1 cellular context compared by ENCODE assay signal in the genomic region with DNA sequence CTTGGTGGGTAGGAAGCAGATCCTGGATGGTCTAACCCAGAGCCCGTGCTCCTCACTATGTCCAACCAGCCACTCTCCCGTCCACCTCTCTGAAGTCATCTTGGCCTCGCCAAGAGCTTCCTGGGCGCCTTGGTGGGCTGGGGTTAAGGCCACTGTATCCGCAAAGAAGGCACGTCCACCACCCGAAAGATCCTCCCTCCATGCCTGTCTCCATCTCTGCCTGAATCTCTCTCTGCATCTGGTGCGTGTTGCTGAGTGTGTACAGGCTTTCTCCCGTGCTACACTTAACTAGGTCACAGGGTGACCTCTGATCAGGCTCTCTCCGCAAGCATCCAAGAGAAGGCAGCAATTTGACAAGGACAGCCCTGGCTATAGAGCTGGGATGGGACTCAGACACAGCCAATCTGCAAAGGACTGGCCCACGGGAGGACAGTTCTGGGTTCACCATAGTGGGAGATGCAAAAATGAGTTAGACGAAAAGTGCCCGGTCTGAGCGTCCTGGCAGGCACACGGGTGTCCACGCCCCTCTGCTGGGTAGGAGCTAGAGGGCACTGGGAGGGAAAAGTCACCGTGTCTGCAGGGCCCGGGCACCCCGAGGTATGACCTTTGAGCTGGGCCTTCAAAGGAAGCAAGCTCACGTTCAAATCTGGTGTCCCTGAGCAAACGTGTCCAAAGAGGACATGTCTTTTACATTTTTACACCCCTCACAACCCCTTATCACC.
TF ChIP-seq lines count a peak whose summit lies in the region.

No MANE protein-coding gene starts in this region.

TF ChIP-seq in HepG2, 621 proteins besides CTCF, POLR2A, EP300 and RAD21 (continued from another document and continues in another):
- TF ChIP-seq, protein P1, sequence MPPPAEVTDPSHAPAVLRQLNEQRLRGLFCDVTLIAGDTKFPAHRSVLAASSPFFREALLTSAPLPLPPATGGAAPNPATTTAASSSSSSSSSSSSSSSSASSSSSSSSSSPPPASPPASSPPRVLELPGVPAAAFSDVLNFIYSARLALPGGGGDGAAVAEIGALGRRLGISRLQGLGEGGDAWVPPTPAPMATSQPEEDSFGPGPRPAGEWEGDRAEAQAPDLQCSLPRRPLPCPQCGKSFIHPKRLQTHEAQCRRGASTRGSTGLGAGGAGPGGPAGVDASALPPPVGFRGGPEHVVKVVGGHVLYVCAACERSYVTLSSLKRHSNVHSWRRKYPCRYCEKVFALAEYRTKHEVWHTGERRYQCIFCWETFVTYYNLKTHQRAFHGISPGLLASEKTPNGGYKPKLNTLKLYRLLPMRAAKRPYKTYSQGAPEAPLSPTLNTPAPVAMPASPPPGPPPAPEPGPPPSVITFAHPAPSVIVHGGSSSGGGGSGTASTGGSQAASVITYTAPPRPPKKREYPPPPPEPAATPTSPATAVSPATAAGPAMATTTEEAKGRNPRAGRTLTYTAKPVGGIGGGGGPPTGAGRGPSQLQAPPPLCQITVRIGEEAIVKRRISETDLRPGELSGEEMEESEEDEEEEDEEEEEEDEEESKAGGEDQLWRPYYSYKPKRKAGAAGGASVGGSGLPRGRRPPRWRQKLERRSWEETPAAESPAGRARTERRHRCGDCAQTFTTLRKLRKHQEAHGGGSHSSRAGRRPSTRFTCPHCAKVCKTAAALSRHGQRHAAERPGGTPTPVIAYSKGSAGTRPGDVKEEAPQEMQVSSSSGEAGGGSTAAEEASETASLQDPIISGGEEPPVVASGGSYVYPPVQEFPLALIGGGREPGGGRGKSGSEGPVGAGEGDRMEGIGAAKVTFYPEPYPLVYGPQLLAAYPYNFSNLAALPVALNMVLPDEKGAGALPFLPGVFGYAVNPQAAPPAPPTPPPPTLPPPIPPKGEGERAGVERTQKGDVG (CRISPR knock-in tag; IDR thresholded peaks at IDR 0.05; ENCODE audit: borderline replicate concordance): no peak
- TF ChIP-seq SALL1 (CRISPR knock-in tag; IDR thresholded peaks at IDR 0.05) (peak; percentile 27; the same call in 1 of the 2 replicates), SALL2 (CRISPR knock-in tag; IDR thresholded peaks at IDR 0.05) (0 out of 2 replicates have a peak, but pooled peaks have one; percentile 33), PHF8 (CRISPR knock-in tag; IDR thresholded peaks at IDR 0.05) (peak; percentile 11; the same call in 1 of the 2 replicates), LCORL (IDR thresholded peaks at IDR 0.05) (no peak), LCORL (CRISPR knock-in tag; IDR thresholded peaks at IDR 0.05) (0 out of 2 replicates have a peak, but pooled peaks have one; percentile 32), ERF (CRISPR knock-in tag; IDR thresholded peaks at IDR 0.05) (no peak), BORCS8-MEF2B (CRISPR knock-in tag; IDR thresholded peaks at IDR 0.05) (peak; percentile 30; the same call in 1 of the 2 replicates), ZFX (CRISPR knock-in tag; IDR thresholded peaks at IDR 0.05; ENCODE audit: low read depth) (0 out of 2 replicates have a peak, but pooled peaks have one; percentile 35), GABPB1 (CRISPR knock-in tag; IDR thresholded peaks at IDR 0.05) (0 out of 2 replicates have a peak, but pooled peaks have one; percentile 8), TARDBP (CRISPR knock-in tag; IDR thresholded peaks at IDR 0.05) (0 out of 2 replicates have a peak, but pooled peaks have one; percentile 23), ZNF629 (CRISPR knock-in tag; conservative IDR thresholded peaks at IDR 0.05) (peak; percentile 50), ZNF263 (CRISPR knock-in tag; IDR thresholded peaks at IDR 0.05) (peak; percentile 29; the same call in 1 of the 2 replicates), ZNF335 (CRISPR knock-in tag; IDR thresholded peaks at IDR 0.05) (peak; percentile 54; the same call in 1 of the 2 replicates)
- TF ChIP-seq, protein P2, sequence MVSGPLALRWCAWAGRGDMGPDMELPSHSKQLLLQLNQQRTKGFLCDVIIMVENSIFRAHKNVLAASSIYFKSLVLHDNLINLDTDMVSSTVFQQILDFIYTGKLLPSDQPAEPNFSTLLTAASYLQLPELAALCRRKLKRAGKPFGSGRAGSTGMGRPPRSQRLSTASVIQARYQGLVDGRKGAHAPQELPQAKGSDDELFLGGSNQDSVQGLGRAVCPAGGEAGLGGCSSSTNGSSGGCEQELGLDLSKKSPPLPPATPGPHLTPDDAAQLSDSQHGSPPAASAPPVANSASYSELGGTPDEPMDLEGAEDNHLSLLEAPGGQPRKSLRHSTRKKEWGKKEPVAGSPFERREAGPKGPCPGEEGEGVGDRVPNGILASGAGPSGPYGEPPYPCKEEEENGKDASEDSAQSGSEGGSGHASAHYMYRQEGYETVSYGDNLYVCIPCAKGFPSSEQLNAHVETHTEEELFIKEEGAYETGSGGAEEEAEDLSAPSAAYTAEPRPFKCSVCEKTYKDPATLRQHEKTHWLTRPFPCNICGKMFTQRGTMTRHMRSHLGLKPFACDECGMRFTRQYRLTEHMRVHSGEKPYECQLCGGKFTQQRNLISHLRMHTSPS (CRISPR knock-in tag; IDR thresholded peaks at IDR 0.05; ENCODE audit: low read depth): peak; percentile 89
- TF ChIP-seq, protein P3, sequence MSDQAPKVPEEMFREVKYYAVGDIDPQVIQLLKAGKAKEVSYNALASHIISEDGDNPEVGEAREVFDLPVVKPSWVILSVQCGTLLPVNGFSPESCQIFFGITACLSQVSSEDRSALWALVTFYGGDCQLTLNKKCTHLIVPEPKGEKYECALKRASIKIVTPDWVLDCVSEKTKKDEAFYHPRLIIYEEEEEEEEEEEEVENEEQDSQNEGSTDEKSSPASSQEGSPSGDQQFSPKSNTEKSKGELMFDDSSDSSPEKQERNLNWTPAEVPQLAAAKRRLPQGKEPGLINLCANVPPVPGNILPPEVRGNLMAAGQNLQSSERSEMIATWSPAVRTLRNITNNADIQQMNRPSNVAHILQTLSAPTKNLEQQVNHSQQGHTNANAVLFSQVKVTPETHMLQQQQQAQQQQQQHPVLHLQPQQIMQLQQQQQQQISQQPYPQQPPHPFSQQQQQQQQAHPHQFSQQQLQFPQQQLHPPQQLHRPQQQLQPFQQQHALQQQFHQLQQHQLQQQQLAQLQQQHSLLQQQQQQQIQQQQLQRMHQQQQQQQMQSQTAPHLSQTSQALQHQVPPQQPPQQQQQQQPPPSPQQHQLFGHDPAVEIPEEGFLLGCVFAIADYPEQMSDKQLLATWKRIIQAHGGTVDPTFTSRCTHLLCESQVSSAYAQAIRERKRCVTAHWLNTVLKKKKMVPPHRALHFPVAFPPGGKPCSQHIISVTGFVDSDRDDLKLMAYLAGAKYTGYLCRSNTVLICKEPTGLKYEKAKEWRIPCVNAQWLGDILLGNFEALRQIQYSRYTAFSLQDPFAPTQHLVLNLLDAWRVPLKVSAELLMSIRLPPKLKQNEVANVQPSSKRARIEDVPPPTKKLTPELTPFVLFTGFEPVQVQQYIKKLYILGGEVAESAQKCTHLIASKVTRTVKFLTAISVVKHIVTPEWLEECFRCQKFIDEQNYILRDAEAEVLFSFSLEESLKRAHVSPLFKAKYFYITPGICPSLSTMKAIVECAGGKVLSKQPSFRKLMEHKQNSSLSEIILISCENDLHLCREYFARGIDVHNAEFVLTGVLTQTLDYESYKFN (CRISPR knock-in tag; conservative IDR thresholded peaks at IDR 0.05): peak; percentile 40; the same call in 1 of the 2 replicates
- TF ChIP-seq, protein P4, sequence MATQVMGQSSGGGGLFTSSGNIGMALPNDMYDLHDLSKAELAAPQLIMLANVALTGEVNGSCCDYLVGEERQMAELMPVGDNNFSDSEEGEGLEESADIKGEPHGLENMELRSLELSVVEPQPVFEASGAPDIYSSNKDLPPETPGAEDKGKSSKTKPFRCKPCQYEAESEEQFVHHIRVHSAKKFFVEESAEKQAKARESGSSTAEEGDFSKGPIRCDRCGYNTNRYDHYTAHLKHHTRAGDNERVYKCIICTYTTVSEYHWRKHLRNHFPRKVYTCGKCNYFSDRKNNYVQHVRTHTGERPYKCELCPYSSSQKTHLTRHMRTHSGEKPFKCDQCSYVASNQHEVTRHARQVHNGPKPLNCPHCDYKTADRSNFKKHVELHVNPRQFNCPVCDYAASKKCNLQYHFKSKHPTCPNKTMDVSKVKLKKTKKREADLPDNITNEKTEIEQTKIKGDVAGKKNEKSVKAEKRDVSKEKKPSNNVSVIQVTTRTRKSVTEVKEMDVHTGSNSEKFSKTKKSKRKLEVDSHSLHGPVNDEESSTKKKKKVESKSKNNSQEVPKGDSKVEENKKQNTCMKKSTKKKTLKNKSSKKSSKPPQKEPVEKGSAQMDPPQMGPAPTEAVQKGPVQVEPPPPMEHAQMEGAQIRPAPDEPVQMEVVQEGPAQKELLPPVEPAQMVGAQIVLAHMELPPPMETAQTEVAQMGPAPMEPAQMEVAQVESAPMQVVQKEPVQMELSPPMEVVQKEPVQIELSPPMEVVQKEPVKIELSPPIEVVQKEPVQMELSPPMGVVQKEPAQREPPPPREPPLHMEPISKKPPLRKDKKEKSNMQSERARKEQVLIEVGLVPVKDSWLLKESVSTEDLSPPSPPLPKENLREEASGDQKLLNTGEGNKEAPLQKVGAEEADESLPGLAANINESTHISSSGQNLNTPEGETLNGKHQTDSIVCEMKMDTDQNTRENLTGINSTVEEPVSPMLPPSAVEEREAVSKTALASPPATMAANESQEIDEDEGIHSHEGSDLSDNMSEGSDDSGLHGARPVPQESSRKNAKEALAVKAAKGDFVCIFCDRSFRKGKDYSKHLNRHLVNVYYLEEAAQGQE (IDR thresholded peaks at IDR 0.05; ENCODE audit: borderline replicate concordance in 1 of 2, low read depth in 1 of 2, low read length in 2 of 2): peak in 1 of 2 experiments; percentile 82; a peak in 2 of 4 replicates
- TF ChIP-seq, protein P5, sequence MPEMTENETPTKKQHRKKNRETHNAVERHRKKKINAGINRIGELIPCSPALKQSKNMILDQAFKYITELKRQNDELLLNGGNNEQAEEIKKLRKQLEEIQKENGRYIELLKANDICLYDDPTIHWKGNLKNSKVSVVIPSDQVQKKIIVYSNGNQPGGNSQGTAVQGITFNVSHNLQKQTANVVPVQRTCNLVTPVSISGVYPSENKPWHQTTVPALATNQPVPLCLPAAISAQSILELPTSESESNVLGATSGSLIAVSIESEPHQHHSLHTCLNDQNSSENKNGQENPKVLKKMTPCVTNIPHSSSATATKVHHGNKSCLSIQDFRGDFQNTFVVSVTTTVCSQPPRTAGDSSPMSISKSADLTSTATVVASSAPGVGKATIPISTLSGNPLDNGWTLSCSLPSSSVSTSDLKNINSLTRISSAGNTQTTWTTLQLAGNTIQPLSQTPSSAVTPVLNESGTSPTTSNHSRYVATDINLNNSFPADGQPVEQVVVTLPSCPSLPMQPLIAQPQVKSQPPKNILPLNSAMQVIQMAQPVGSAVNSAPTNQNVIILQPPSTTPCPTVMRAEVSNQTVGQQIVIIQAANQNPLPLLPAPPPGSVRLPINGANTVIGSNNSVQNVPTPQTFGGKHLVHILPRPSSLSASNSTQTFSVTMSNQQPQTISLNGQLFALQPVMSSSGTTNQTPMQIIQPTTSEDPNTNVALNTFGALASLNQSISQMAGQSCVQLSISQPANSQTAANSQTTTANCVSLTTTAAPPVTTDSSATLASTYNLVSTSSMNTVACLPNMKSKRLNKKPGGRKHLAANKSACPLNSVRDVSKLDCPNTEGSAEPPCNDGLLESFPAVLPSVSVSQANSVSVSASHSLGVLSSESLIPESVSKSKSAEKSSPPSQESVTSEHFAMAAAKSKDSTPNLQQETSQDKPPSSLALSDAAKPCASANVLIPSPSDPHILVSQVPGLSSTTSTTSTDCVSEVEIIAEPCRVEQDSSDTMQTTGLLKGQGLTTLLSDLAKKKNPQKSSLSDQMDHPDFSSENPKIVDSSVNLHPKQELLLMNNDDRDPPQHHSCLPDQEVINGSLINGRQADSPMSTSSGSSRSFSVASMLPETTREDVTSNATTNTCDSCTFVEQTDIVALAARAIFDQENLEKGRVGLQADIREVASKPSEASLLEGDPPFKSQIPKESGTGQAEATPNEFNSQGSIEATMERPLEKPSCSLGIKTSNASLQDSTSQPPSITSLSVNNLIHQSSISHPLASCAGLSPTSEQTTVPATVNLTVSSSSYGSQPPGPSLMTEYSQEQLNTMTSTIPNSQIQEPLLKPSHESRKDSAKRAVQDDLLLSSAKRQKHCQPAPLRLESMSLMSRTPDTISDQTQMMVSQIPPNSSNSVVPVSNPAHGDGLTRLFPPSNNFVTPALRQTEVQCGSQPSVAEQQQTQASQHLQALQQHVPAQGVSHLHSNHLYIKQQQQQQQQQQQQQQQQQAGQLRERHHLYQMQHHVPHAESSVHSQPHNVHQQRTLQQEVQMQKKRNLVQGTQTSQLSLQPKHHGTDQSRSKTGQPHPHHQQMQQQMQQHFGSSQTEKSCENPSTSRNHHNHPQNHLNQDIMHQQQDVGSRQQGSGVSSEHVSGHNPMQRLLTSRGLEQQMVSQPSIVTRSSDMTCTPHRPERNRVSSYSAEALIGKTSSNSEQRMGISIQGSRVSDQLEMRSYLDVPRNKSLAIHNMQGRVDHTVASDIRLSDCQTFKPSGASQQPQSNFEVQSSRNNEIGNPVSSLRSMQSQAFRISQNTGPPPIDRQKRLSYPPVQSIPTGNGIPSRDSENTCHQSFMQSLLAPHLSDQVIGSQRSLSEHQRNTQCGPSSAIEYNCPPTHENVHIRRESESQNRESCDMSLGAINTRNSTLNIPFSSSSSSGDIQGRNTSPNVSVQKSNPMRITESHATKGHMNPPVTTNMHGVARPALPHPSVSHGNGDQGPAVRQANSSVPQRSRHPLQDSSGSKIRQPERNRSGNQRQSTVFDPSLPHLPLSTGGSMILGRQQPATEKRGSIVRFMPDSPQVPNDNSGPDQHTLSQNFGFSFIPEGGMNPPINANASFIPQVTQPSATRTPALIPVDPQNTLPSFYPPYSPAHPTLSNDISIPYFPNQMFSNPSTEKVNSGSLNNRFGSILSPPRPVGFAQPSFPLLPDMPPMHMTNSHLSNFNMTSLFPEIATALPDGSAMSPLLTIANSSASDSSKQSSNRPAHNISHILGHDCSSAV (CRISPR knock-in tag; IDR thresholded peaks at IDR 0.05; ENCODE audit: borderline replicate concordance): 0 out of 2 replicates have a peak, but pooled peaks have one; percentile 61
- TF ChIP-seq, protein P6, sequence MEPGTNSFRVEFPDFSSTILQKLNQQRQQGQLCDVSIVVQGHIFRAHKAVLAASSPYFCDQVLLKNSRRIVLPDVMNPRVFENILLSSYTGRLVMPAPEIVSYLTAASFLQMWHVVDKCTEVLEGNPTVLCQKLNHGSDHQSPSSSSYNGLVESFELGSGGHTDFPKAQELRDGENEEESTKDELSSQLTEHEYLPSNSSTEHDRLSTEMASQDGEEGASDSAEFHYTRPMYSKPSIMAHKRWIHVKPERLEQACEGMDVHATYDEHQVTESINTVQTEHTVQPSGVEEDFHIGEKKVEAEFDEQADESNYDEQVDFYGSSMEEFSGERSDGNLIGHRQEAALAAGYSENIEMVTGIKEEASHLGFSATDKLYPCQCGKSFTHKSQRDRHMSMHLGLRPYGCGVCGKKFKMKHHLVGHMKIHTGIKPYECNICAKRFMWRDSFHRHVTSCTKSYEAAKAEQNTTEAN (CRISPR knock-in tag; conservative IDR thresholded peaks at IDR 0.05): 0 out of 2 replicates have a peak, but pooled peaks have one; percentile 28
- TF ChIP-seq, protein P7, sequence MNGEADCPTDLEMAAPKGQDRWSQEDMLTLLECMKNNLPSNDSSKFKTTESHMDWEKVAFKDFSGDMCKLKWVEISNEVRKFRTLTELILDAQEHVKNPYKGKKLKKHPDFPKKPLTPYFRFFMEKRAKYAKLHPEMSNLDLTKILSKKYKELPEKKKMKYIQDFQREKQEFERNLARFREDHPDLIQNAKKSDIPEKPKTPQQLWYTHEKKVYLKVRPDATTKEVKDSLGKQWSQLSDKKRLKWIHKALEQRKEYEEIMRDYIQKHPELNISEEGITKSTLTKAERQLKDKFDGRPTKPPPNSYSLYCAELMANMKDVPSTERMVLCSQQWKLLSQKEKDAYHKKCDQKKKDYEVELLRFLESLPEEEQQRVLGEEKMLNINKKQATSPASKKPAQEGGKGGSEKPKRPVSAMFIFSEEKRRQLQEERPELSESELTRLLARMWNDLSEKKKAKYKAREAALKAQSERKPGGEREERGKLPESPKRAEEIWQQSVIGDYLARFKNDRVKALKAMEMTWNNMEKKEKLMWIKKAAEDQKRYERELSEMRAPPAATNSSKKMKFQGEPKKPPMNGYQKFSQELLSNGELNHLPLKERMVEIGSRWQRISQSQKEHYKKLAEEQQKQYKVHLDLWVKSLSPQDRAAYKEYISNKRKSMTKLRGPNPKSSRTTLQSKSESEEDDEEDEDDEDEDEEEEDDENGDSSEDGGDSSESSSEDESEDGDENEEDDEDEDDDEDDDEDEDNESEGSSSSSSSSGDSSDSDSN (CRISPR knock-in tag; IDR thresholded peaks at IDR 0.05): no peak
